22 cellular contexts compared by ENCODE assay signal in genomic region chr3:106458952-106459351, GRCh38.
DNase-seq lines count a peak whose midpoint lies in the region; ATAC-seq and TF ChIP-seq lines count a peak whose summit lies in the region.
"Had no signal": no experiment of that assay in that cellular context is flagged by ENCODE, and none has a peak within 500 bp of the region (broad histone marks: within the 10 kb centered on the region; RNA-seq: fewer than 3 reads in every experiment).

No MANE protein-coding gene starts in this region.

- CTCF ChIA-PET in activated naive CD4-positive, alpha-beta T cell treated with anti-CD3 and anti-CD28 coated beads, Interleukin-2, amount 10 ng/mL, durations not matched to agents 7 days and 5 days (lab: Charles Lee): no interaction called here

- no peaks in the 10 kb centered on the region for H3K27me3 ChIP-seq in psoas muscle (ENCODE audit: insufficient read depth in 3 of 3, low read length in 2 of 3)
- no peaks in the 10 kb centered on the region for H3K27me3 ChIP-seq in skeletal muscle tissue (ENCODE audit: control insufficient read depth in 3 of 3, insufficient read depth in 3 of 3, low read length in 3 of 3)
- no peaks in the 10 kb centered on the region for H3K27me3 ChIP-seq in prostate gland (replicated peaks; ENCODE audit: insufficient read depth)

- peaks cover 5% of the 10 kb centered on the region for H3K4me1 Mint-ChIP-seq in activated naive CD4-positive, alpha-beta T cell treated with anti-CD3 and anti-CD28 coated beads, Interleukin-2, amount 10 ng/mL, durations not matched to agents 7 days and 5 days

- no peaks in the 10 kb centered on the region for H3K36me3 Mint-ChIP-seq in activated naive CD4-positive, alpha-beta T cell treated with anti-CD3 and anti-CD28 coated beads, Interleukin-2, amount 10 ng/mL, durations not matched to agents 7 days and 5 days

- no peak overlapping the region for H3K27ac Mint-ChIP-seq in activated naive CD4-positive, alpha-beta T cell treated with anti-CD3 and anti-CD28 coated beads, Interleukin-2, amount 10 ng/mL, durations not matched to agents 7 days and 5 days
- H3K27ac Mint-ChIP-seq: CD4-positive, alpha-beta T cell; GM23338; HFFc6 had no signal

- H3K4me3 ChIP-seq in psoas muscle (no peak overlapping the region), skeletal muscle tissue (ENCODE audit: low read length in 3 of 3) (no peak overlapping the region), prostate gland (no peak overlapping the region)
- H3K4me3 ChIP-seq: A549, GM23338 had no signal

- no peak overlapping the region for H3K9ac ChIP-seq in skeletal muscle tissue (ENCODE audit: low read depth in 1 of 3, low read length in 3 of 3)

- DNase-seq in left cardiac atrium: no peak
- no peak for DNase-seq in left ventricle myocardium superior
- peak; percentile 26 for DNase-seq in myocyte (ENCODE audit: low read depth)
- DNase-seq in psoas muscle: no peak
- no peak for DNase-seq in prostate gland (ENCODE audit: low spot score)
- DNase-seq in activated naive CD4-positive, alpha-beta T cell treated with anti-CD3 and anti-CD28 coated beads, Interleukin-2, amount 10 ng/mL, durations not matched to agents 7 days and 5 days: no peak
- DNase-seq: AML-193; Caco-2; CD4-positive, alpha-beta T cell; DMS153; DMS79; GDM1; H7; HFFc6 had no signal

- H3K27ac ChIP-seq in psoas muscle: peak overlapping the region; percentile 76
- peak overlapping the region; percentile 82 for H3K27ac ChIP-seq in skeletal muscle tissue (ENCODE audit: low read depth, low read length)
- H3K27ac ChIP-seq in prostate gland: no peak overlapping the region
- H3K27ac ChIP-seq: 22Rv1, C4-2B, HL-60 had no signal

- H3K36me3 ChIP-seq in psoas muscle (ENCODE audit: insufficient read depth in 1 of 2, low read depth in 1 of 2): no peaks in the 10 kb centered on the region
- no peaks in the 10 kb centered on the region for H3K36me3 ChIP-seq in skeletal muscle tissue (ENCODE audit: control insufficient read depth in 3 of 3, insufficient read depth in 3 of 3, low read length in 3 of 3)
- H3K36me3 ChIP-seq in prostate gland: no peaks in the 10 kb centered on the region

- 28 to 52% (median 33%) methylated on average over 3 of the region's 3 CpGs for WGBS in psoas muscle, 3 donors
- 76% methylated on average over 3 of the region's 3 CpGs for WGBS in prostate gland

- H3K9me3 Mint-ChIP-seq in activated naive CD4-positive, alpha-beta T cell treated with anti-CD3 and anti-CD28 coated beads, Interleukin-2, amount 10 ng/mL, durations not matched to agents 7 days and 5 days: peaks cover 2% of the 10 kb centered on the region

- ATAC-seq in left cardiac atrium (peak; percentile 37 to 50), left ventricle myocardium superior (no peak), psoas muscle (peak; percentile 54 to 84 (median 77)), GM18519 (IDR thresholded peaks at IDR 0.05; ENCODE audit: low FRiP score, unreplicated experiment) (no peak)
- ATAC-seq: A549, GM23338, HCT116 had no signal

- H3K4me1 ChIP-seq in psoas muscle (peaks cover 24% of the 10 kb centered on the region), skeletal muscle tissue (ENCODE audit: control insufficient read depth in 3 of 3, insufficient read depth in 3 of 3, low read length in 3 of 3) (peaks cover 3 to 20% (median 13%) of the 10 kb centered on the region in 3 donors), prostate gland (replicated peaks) (no peaks in the 10 kb centered on the region)
- H3K4me1 ChIP-seq: Caco-2 had no signal

- TF ChIP-seq POLR2A in prostate gland (IDR thresholded peaks at IDR 0.05): no peak

- H3K9me3 ChIP-seq in psoas muscle: peaks cover 11% of the 10 kb centered on the region
- no peaks in the 10 kb centered on the region for H3K9me3 ChIP-seq in skeletal muscle tissue (ENCODE audit: control insufficient read depth in 3 of 3, low read length in 3 of 3)
- no peaks in the 10 kb centered on the region for H3K9me3 ChIP-seq in prostate gland
- H3K9me3 ChIP-seq: A549, Caco-2 had no signal

- H3K27me3 Mint-ChIP-seq in activated naive CD4-positive, alpha-beta T cell treated with anti-CD3 and anti-CD28 coated beads, Interleukin-2, amount 10 ng/mL, durations not matched to agents 7 days and 5 days: no peaks in the 10 kb centered on the region
- H3K27me3 Mint-ChIP-seq: CD4-positive, alpha-beta T cell had no signal

- no peak for TF ChIP-seq CTCF in psoas muscle (IDR thresholded peaks at IDR 0.05)
- TF ChIP-seq CTCF in prostate gland (IDR thresholded peaks at IDR 0.05): no peak

- intact Hi-C loops in left cardiac atrium (cut with DNase I) (no loop called here), left ventricle myocardium superior (cut with micrococcal nuclease) (no loop called here), psoas muscle (cut with DNase I) (loop anchor here in 1 of 2 donors (5.0 kb wide), 1 partner anchor 112 kb away; no protein-coding TSS in a partner anchor), prostate gland (cut with DNase I) (no loop called here)

- no peak overlapping the region for H3K4me3 Mint-ChIP-seq in activated naive CD4-positive, alpha-beta T cell treated with anti-CD3 and anti-CD28 coated beads, Interleukin-2, amount 10 ng/mL, durations not matched to agents 7 days and 5 days
- H3K4me3 Mint-ChIP-seq: CD4-positive, alpha-beta T cell; GM23338; HFFc6 had no signal

Comparison
In these comparisons a context has a peak if more than half of its experiments do, and no peak if none do; other contexts are left out.
1. ATAC-seq: peak in left cardiac atrium (2 of 2) and psoas muscle (4 of 4); none in left ventricle myocardium superior (single experiment) and GM18519 (single experiment).
2. H3K27ac ChIP-seq: peak in psoas muscle (single experiment) and skeletal muscle tissue (single experiment); none in prostate gland (0 of 2).